In the genomic region with DNA sequence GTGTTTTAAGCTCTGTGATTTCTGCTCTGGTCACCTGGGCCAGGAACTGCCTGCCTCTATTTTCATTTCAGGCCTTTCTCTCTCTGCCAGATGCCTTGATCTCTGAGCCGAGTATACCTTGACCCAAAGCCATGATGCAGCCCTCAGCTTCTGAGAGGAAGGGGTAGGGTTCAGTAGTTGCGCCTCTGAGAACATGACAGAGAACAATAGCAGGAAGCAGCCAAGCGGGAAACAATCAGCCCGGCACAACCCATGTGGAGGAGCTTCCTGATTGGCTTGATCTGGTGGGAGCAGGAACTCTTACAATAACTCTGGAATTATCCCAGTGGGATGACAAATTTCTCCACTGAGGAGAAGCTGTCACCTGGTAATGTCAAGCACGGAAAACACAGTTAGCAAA, we compare ENCODE assay signal across 9 cellular contexts.
DNase-seq lines count a peak whose midpoint lies in the region; ATAC-seq, FAIRE-seq and TF ChIP-seq lines count a peak whose summit lies in the region.
"Had no signal": no experiment of that assay in that cellular context is flagged by ENCODE, and none has a peak within 500 bp of the region (broad histone marks: within the 10 kb centered on the region; RNA-seq: fewer than 3 reads in every experiment).

No MANE protein-coding gene starts in this region.

- H3K36me3 ChIP-seq in transverse colon = no peaks in the 10 kb centered on the region
- H3K36me3 ChIP-seq in endodermal cell (ENCODE audit: control insufficient read depth, insufficient read depth, low read length) = no peaks in the 10 kb centered on the region
- H3K36me3 ChIP-seq in WERI-Rb-1 = no peaks in the 10 kb centered on the region

- FAIRE-seq in RCC 7860 (lab: Jason Lieb, UNC) = no peak

- in situ Hi-C loops in transverse colon (cut with MboI; ENCODE audit: low pct_ligation_motif_present in 1 of 4, low pct_unique_long_range_greater_than_20kb in 1 of 4, low sequenced_read_pairs in 3 of 4) = loop anchor here in 2 of 4 donors (10.0 kb wide), 1 partner anchor 147 kb away; no protein-coding TSS in a partner anchor

- no peaks in the 10 kb centered on the region for H3K4me1 Mint-ChIP-seq in endodermal cell

- intact Hi-C loops in cardiac septum (cut with DNase I) = loop anchor here (5.0 kb wide), 1 partner anchor 60 kb away; no protein-coding TSS in a partner anchor
- intact Hi-C loops in transverse colon (cut with DNase I; ENCODE audit: low total_unique reads) = no loop called here

- WGBS in transverse colon (ENCODE audit: low coverage in 1 of 2), 2 donors = 38 to 47% methylated on average over 3 to 5 of the region's 5 CpGs
- whole genome bisulfite sequencing in endodermal cell (ENCODE audit: insufficient coverage in 1 of 2, insufficient read length in 1 of 2), 2 experiments = 83 to 85% methylated on average over 5 of the region's 5 CpGs

- no peak overlapping the region for H3K4me3 Mint-ChIP-seq in endodermal cell

- H3K27ac Mint-ChIP-seq in endodermal cell = no peak overlapping the region

- H3K4me3 ChIP-seq in transverse colon = no peak overlapping the region
- no peak overlapping the region for H3K4me3 ChIP-seq in endodermal cell (ENCODE audit: low read length)
- H3K4me3 ChIP-seq in WERI-Rb-1 (ENCODE audit: low read depth, low read length) = no peak overlapping the region

- peak; percentile 64 for ATAC-seq in HG03378 (IDR thresholded peaks at IDR 0.05; ENCODE audit: unreplicated experiment)

- TF ChIP-seq EP300 in transverse colon (IDR thresholded peaks at IDR 0.05; ENCODE audit: low read depth) = no peak

- TF ChIP-seq CTCF in transverse colon (IDR thresholded peaks at IDR 0.05) = no peak
- TF ChIP-seq CTCF in endodermal cell (conservative IDR thresholded peaks at IDR 0.05) = no peak
- TF ChIP-seq CTCF in WERI-Rb-1 (IDR thresholded peaks at IDR 0.05; ENCODE audit: low read depth, low read length) = no peak

- H3K9me3 Mint-ChIP-seq in endodermal cell = no peaks in the 10 kb centered on the region

- no peak for TF ChIP-seq POLR2A in transverse colon (IDR thresholded peaks at IDR 0.05)

- DNase-seq in NCI-H748 (lab: John Stamatoyannopoulos, UW; ENCODE audit: unreplicated experiment) (peak; percentile 60), NCI-H748 treated with DMSO at 0.1 percent for 48 hours (lab: John Stamatoyannopoulos, UW) (no peak), cardiac septum (ENCODE audit: low spot score) (peak; percentile 84), transverse colon (peak; percentile 63), RCC 7860 (ENCODE audit: low spot score) (no peak), endodermal cell (no peak), WERI-Rb-1 (no peak)
- DNase-seq: stimulated activated CD4-positive, alpha-beta T cell treated with anti-CD3 and anti-CD28 coated beads, Interleukin-12 subunit alpha, Interleukin-12 subunit beta, amount 100 ng/mL, for 4 hours had no signal

- H3K9ac ChIP-seq in endodermal cell (ENCODE audit: extremely low read depth, low read length, poor library complexity, severe bottlenecking) = no peak overlapping the region

- no peaks in the 10 kb centered on the region for H3K27me3 ChIP-seq in transverse colon
- H3K27me3 ChIP-seq in endodermal cell (ENCODE audit: control insufficient read depth, insufficient read depth, low read length, poor library complexity, severe bottlenecking) = no peaks in the 10 kb centered on the region
- H3K27me3 ChIP-seq in WERI-Rb-1 (ENCODE audit: insufficient read depth, low read depth, severe bottlenecking) = no peaks in the 10 kb centered on the region

- H3K9me3 ChIP-seq in transverse colon = no peaks in the 10 kb centered on the region
- no peaks in the 10 kb centered on the region for H3K9me3 ChIP-seq in endodermal cell (ENCODE audit: control insufficient read depth, low read length)
- H3K9me3 ChIP-seq in WERI-Rb-1 (ENCODE audit: severe bottlenecking) = no peaks in the 10 kb centered on the region

- no peaks in the 10 kb centered on the region for H3K36me3 Mint-ChIP-seq in endodermal cell (ENCODE audit: low read depth)

- H3K27ac ChIP-seq in transverse colon (peak overlapping the region; percentile 39 to 69 (median 46)), endodermal cell (ENCODE audit: low read depth, low read length) (no peak overlapping the region), WERI-Rb-1 (no peak overlapping the region)

- H3K4me1 ChIP-seq in transverse colon = peaks cover 12 to 53% (median 29%) of the 10 kb centered on the region in 4 donors
- H3K4me1 ChIP-seq in endodermal cell (ENCODE audit: control insufficient read depth, insufficient read depth, low read length) = no peaks in the 10 kb centered on the region

- H3K27me3 Mint-ChIP-seq in endodermal cell (ENCODE audit: insufficient read depth) = no peaks in the 10 kb centered on the region

Comparison
In these comparisons a context has a peak if more than half of its experiments do, and no peak if none do; other contexts are left out.
1. DNase-seq: peak in NCI-H748 (single experiment), cardiac septum (single experiment) and transverse colon (single experiment); none in NCI-H748 treated with DMSO at 0.1 percent for 48 hours (single experiment), RCC 7860 (single experiment), endodermal cell (single experiment) and WERI-Rb-1 (single experiment).
2. H3K27ac ChIP-seq: peak in transverse colon (4 of 4); none in endodermal cell (single experiment) and WERI-Rb-1 (single experiment).